14 cellular contexts compared by ENCODE assay signal in genomic region chr4:57074753-57075152, GRCh38. TPM values are rescaled to one million over a fixed set of nuclear protein-coding genes. Genes with fewer than 3 reads are reported as not detected.
DNase-seq lines count a peak whose midpoint lies in the region; ATAC-seq and TF ChIP-seq lines count a peak whose summit lies in the region.
"Had no signal": no experiment of that assay in that cellular context is flagged by ENCODE, and none has a peak within 500 bp of the region (broad histone marks: within the 10 kb centered on the region; RNA-seq: fewer than 3 reads in every experiment).

No MANE protein-coding gene starts in this region.

- H3K27me3 ChIP-seq in foreskin keratinocyte (no peaks in the 10 kb centered on the region), thoracic aorta (replicated peaks; ENCODE audit: insufficient read depth) (no peaks in the 10 kb centered on the region)

- TF ChIP-seq CTCF in foreskin keratinocyte (conservative IDR thresholded peaks at IDR 0.05) (peak; percentile 26), thoracic aorta (IDR thresholded peaks at IDR 0.05) (no peak)

- H3K27me3 Mint-ChIP-seq in T-cell: peaks cover 14 to 17% of the 10 kb centered on the region in 2 donors

- no peaks in the 10 kb centered on the region for H3K4me1 Mint-ChIP-seq in T-cell
- H3K4me1 Mint-ChIP-seq: memory B cell had no signal

- H3K4me1 ChIP-seq in foreskin keratinocyte (peaks cover 58% of the 10 kb centered on the region), thoracic aorta (ENCODE audit: control insufficient read depth in 1 of 2, low read depth in 2 of 2) (peaks cover 50 to 92% of the 10 kb centered on the region in 2 donors)

- peak overlapping the region; percentile 71 for H3K27ac ChIP-seq in foreskin keratinocyte
- peak overlapping the region; percentile 53 to 74 for H3K27ac ChIP-seq in thoracic aorta
- H3K27ac ChIP-seq: SK-N-MC had no signal

- H3K36me3 ChIP-seq in thoracic aorta: no peaks in the 10 kb centered on the region

- CTCF ChIA-PET in HEK293T (lab: Yijun Ruan, JAX) (interaction anchor here (0.6 kb wide), 1 partner anchor 10 kb away, joined by 4 read pairs; no protein-coding TSS in a partner anchor), T-cell (lab: Charles Lee) (interaction anchor here in 1 of 2 donors (0.6 kb wide), 1 partner anchor 436 kb away, joined by 4 read pairs; no protein-coding TSS in a partner anchor)

- no peaks in the 10 kb centered on the region for H3K36me3 Mint-ChIP-seq in T-cell
- H3K36me3 Mint-ChIP-seq: memory B cell had no signal

- H3K4me3 ChIP-seq in thoracic aorta: no peak overlapping the region
- H3K4me3 ChIP-seq: SK-N-MC, skin epidermis had no signal

- ATAC-seq in foreskin keratinocyte: peak; percentile 74
- ATAC-seq in thoracic aorta (ENCODE audit: insufficient number of reproducible peaks, low FRiP score, low read depth): no peak
- no peak for ATAC-seq in T-cell (replicated peaks in 1 of 4)
- no peak for ATAC-seq in HG02763 (IDR thresholded peaks at IDR 0.05; ENCODE audit: unreplicated experiment)

- POLR2A ChIA-PET in HEK293T (lab: Yijun Ruan, JAX) (no interaction called here), T-cell (lab: Charles Lee) (no interaction called here)

- H3K27ac Mint-ChIP-seq in T-cell: no peak overlapping the region
- H3K27ac Mint-ChIP-seq: memory B cell had no signal

- H3K9me3 ChIP-seq in thoracic aorta: no peaks in the 10 kb centered on the region

- H3K9me3 Mint-ChIP-seq in T-cell: no peaks in the 10 kb centered on the region
- H3K9me3 Mint-ChIP-seq: memory B cell had no signal

- DNase-seq in HEK293T (ENCODE audit: extremely low spot score) (no peak), amniotic epithelial cell (ENCODE audit: low read depth) (peak; percentile 72), foreskin keratinocyte (peak; percentile 92 to 96), thoracic aorta (ENCODE audit: low spot score) (no peak), mesenteric fat pad (ENCODE audit: low spot score) (no peak), NCI-H2107 (lab: John Stamatoyannopoulos, UW) (no peak), T-cell (no peak)
- DNase-seq: activated CD4-positive, alpha-beta T cell treated with anti-CD3 and anti-CD28 coated beads, Interleukin-2, amount 50 U/mL, for 4 hours; Karpas-422; NCI-H446 treated with DMSO at 0.1 percent for 48 hours had no signal

- H3K4me3 Mint-ChIP-seq in T-cell: no peak overlapping the region
- H3K4me3 Mint-ChIP-seq: memory B cell had no signal

TF ChIP-seq in HEK293T, 16 proteins besides CTCF, POLR2A, EP300 and RAD21:
- no peak for TF ChIP-seq FOXM1 (IDR thresholded peaks at IDR 0.05; ENCODE audit: borderline replicate concordance)
- TF ChIP-seq L3MBTL2 (conservative IDR thresholded peaks at IDR 0.05): peak; percentile 51
TF ChIP-seq in HEK293T: peak in this region for 1.

RNA-seq across cellular contexts. Expression of gene IGFBP7, which starts 35.4 kb away (rescaled TPM):
- total RNA-seq in foreskin keratinocyte (201 and 228 TPM in 2 replicates), thoracic aorta (1,000 to 10,000 TPM; 4,453 to 6,615 TPM), mesenteric fat pad (558 TPM), T-cell (1 to 10 TPM in 4 of 5 donors, not detected in 1; 1.9 to 2.4 (median 2.0) TPM)
- polyA plus RNA-seq in foreskin keratinocyte: 239 and 292 TPM in 2 replicates

Comparison
In these comparisons a context has a peak if more than half of its experiments do, and no peak if none do; other contexts are left out.
1. DNase-seq: peak in amniotic epithelial cell (single experiment) and foreskin keratinocyte (2 of 2); none in HEK293T (single experiment), thoracic aorta (single experiment), mesenteric fat pad (single experiment), NCI-H2107 (single experiment) and T-cell (0 of 34).
2. RNA of gene IGFBP7, which starts 35.4 kb away (total RNA-seq): 4,453 to 6,615 TPM in thoracic aorta, 558 TPM in mesenteric fat pad (single experiment) and 201 to 228 TPM in foreskin keratinocyte; 1.9 to 2.4 TPM in T-cell; every median in the first group is over 10 times any median in the second.